ENCODE assay signal across 17 cellular contexts in the genomic region with DNA sequence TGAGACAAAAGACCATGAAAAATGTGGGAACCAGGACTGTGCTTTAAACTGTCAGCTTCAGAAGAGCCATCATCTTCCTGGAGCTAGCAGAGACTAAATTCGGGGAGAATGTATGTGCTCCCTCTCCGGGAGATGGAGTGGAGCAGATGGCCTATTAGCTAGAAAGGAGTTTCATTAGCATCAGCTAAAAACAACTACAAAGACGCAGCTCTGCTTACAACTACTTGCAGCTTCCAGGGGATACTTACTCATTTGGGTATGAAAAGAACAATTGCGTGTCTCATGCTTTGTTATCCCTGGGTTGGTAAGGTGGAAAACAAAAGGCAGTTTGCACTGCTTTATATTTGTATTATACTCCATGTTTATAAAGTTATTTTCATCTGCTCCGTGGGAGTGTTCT.
"Had no signal": no experiment of that assay in that cellular context is flagged by ENCODE, and none has a peak within 500 bp of the region (broad histone marks: within the 10 kb centered on the region; RNA-seq: fewer than 3 reads in every experiment).

No MANE protein-coding gene starts in this region.

- ATAC-seq: gastroesophageal sphincter, left ventricle myocardium superior, natural killer cell, right cardiac atrium had no signal

- H3K9me3 Mint-ChIP-seq: activated T-helper 2 cell treated with anti-CD3 and anti-CD28 coated beads, Interferon-gamma antibody, Interleukin-2, Interleukin-4, amounts not matched to agents 10 μg/mL and 5 μg/mL and 100 μg/mL, durations not matched to agents 14 hours and 24 hours and 36 hours; memory B cell had no signal

- H3K27ac Mint-ChIP-seq: activated T-helper 2 cell treated with anti-CD3 and anti-CD28 coated beads, Interferon-gamma antibody, Interleukin-2, Interleukin-4, amounts not matched to agents 10 μg/mL and 5 μg/mL and 100 μg/mL, durations not matched to agents 14 hours and 24 hours and 36 hours; endodermal cell; memory B cell; natural killer cell had no signal

- H3K27ac ChIP-seq: gastroesophageal sphincter, skin epidermis, tibial nerve had no signal

- H3K4me3 ChIP-seq: gastroesophageal sphincter, skin epidermis, tibial nerve had no signal

- H3K4me1 Mint-ChIP-seq: memory B cell, natural killer cell had no signal

- H3K36me3 ChIP-seq: gastroesophageal sphincter, tibial nerve had no signal

- H3K4me3 Mint-ChIP-seq: endodermal cell, memory B cell, natural killer cell had no signal

- H3K9me3 ChIP-seq: gastroesophageal sphincter, tibial nerve had no signal

- H3K27me3 ChIP-seq: gastroesophageal sphincter, tibial nerve had no signal

- H3K4me1 ChIP-seq: gastroesophageal sphincter, tibial nerve had no signal

- H3K36me3 Mint-ChIP-seq: memory B cell, natural killer cell had no signal

- DNase-seq: activated CD4-positive, alpha-beta T cell treated with anti-CD3 and anti-CD28 coated beads, Interleukin-2, amount 50 U/mL, for 48 hours; activated naive CD4-positive, alpha-beta T cell treated with anti-CD3 and anti-CD28 coated beads, Interleukin-2, amount 50 U/mL, for 16 hours; endodermal cell; kidney glomerular epithelial cell; left ventricle myocardium superior; natural killer cell; occipital lobe; right cardiac atrium; stimulated activated CD4-positive, alpha-beta T cell treated with anti-CD3 and anti-CD28 coated beads, Interleukin-15, amount 100 ng/mL, for 24 hours; stimulated activated CD4-positive, alpha-beta T cell treated with anti-CD3 and anti-CD28 coated beads, Interleukin-4, amount 100 ng/mL, for 1 hour; stimulated activated naive CD4-positive, alpha-beta T cell; substantia nigra had no signal
